In genomic region chr5:56317923-56318561, GRCh38 we compare ENCODE assay signal across 16 cellular contexts.
DNase-seq lines count a peak whose midpoint lies in the region; ATAC-seq and TF ChIP-seq lines count a peak whose summit lies in the region.
"Had no signal": no experiment of that assay in that cellular context is flagged by ENCODE, and none has a peak within 500 bp of the region (broad histone marks: within the 10 kb centered on the region; RNA-seq: fewer than 3 reads in every experiment).

No MANE protein-coding gene starts in this region.

- TF ChIP-seq CTCF in GM13976 (IDR thresholded peaks at IDR 0.05; ENCODE audit: borderline replicate concordance, control extremely low read depth, extremely low read depth, insufficient read depth, missing control alignments): no peak

- H3K9me3 Mint-ChIP-seq in activated T-cell treated with anti-CD3 and anti-CD28 coated beads, Interleukin-2, amount 50 U/mL, for 72 hours: no peaks in the 10 kb centered on the region
- H3K9me3 Mint-ChIP-seq in stimulated activated naive B cell treated with anti-CD40 and anti-IgM and Interleukin-4, amounts not matched to agents 10 μg/mL and 1 μg/mL and 100 μg/mL, for 72 hours: no peaks in the 10 kb centered on the region
- no peaks in the 10 kb centered on the region for H3K9me3 Mint-ChIP-seq in activated CD4-positive, alpha-beta memory T cell treated with anti-CD3 and anti-CD28 coated beads, Interleukin-2, amount 10 ng/mL, durations not matched to agents 7 days and 5 days
- H3K9me3 Mint-ChIP-seq: activated T-cell treated with anti-CD3 and anti-CD28 coated beads, Interleukin-2, amount 50 U/mL, for 4 hours; naive thymus-derived CD8-positive, alpha-beta T cell; WTC11 had no signal

- H3K27me3 Mint-ChIP-seq in activated T-cell treated with anti-CD3 and anti-CD28 coated beads, Interleukin-2, amount 50 U/mL, for 72 hours (ENCODE audit: low read depth): no peaks in the 10 kb centered on the region
- no peaks in the 10 kb centered on the region for H3K27me3 Mint-ChIP-seq in stimulated activated naive B cell treated with anti-CD40 and anti-IgM and Interleukin-4, amounts not matched to agents 10 μg/mL and 1 μg/mL and 100 μg/mL, for 72 hours
- H3K27me3 Mint-ChIP-seq in activated CD4-positive, alpha-beta memory T cell treated with anti-CD3 and anti-CD28 coated beads, Interleukin-2, amount 10 ng/mL, durations not matched to agents 7 days and 5 days: no peaks in the 10 kb centered on the region
- H3K27me3 Mint-ChIP-seq: naive thymus-derived CD8-positive, alpha-beta T cell had no signal

- no peak for DNase-seq in activated T-cell treated with anti-CD3 and anti-CD28 coated beads, Interleukin-2, amount 50 U/mL, for 72 hours
- no peak for DNase-seq in activated T-cell treated with anti-CD3 and anti-CD28 coated beads for 4 hours
- DNase-seq in stimulated activated naive B cell treated with anti-CD40 and anti-IgM and Interleukin-4, amounts not matched to agents 10 μg/mL and 1 μg/mL and 100 μg/mL, for 72 hours: peak; percentile 32
- no peak for DNase-seq in GM13976 (ENCODE audit: low spot score)
- no peak for DNase-seq in activated CD4-positive, alpha-beta memory T cell treated with anti-CD3 and anti-CD28 coated beads, Interleukin-2, amount 10 ng/mL, durations not matched to agents 7 days and 5 days
- DNase-seq in OCI-M2 (lab: John Stamatoyannopoulos, UW; ENCODE audit: unreplicated experiment): no peak
- DNase-seq: activated T-cell treated with anti-CD3 and anti-CD28 coated beads, Interleukin-2, amount 50 U/mL, for 4 hours; glutamatergic neuron; left cardiac atrium; naive thymus-derived CD8-positive, alpha-beta T cell; NCI-H82; right lobe of liver; transverse colon had no signal

- in situ Hi-C loops in GM13976 (cut with MboI; ENCODE audit: low sequenced_read_pairs, unreplicated experiment): no loop called here

- peak; percentile 45 to 46 for ATAC-seq in activated T-cell treated with anti-CD3 and anti-CD28 coated beads, Interleukin-2, amount 50 U/mL, for 72 hours (replicated peaks in 1 of 2)
- ATAC-seq in GM21825 (IDR thresholded peaks at IDR 0.05; ENCODE audit: unreplicated experiment): peak; percentile 63
- peak; percentile 71 for ATAC-seq in HG03457 (IDR thresholded peaks at IDR 0.05; ENCODE audit: unreplicated experiment)
- ATAC-seq in stimulated activated naive B cell treated with anti-CD40 and anti-IgM and Interleukin-4, amounts not matched to agents 10 μg/mL and 1 μg/mL and 100 μg/mL, for 72 hours (replicated peaks): peak; percentile 91 to 92
- ATAC-seq: activated T-cell treated with anti-CD3 and anti-CD28 coated beads, Interleukin-2, amount 50 U/mL, for 4 hours; naive thymus-derived CD8-positive, alpha-beta T cell; right lobe of liver; WTC11 had no signal

- POLR2A ChIA-PET in activated CD4-positive, alpha-beta memory T cell treated with anti-CD3 and anti-CD28 coated beads, Interleukin-2, amount 10 ng/mL, durations not matched to agents 7 days and 5 days (lab: Charles Lee): interaction anchor here (0.8 to 1.2 kb wide), 2 partner anchors 10 to 353 kb away, joined by 3 read pairs; no protein-coding TSS in a partner anchor

- H3K36me3 Mint-ChIP-seq in activated T-cell treated with anti-CD3 and anti-CD28 coated beads, Interleukin-2, amount 50 U/mL, for 72 hours (ENCODE audit: insufficient read depth in 2 of 2): no peaks in the 10 kb centered on the region
- H3K36me3 Mint-ChIP-seq in stimulated activated naive B cell treated with anti-CD40 and anti-IgM and Interleukin-4, amounts not matched to agents 10 μg/mL and 1 μg/mL and 100 μg/mL, for 72 hours: no peaks in the 10 kb centered on the region
- H3K36me3 Mint-ChIP-seq in activated CD4-positive, alpha-beta memory T cell treated with anti-CD3 and anti-CD28 coated beads, Interleukin-2, amount 10 ng/mL, durations not matched to agents 7 days and 5 days (ENCODE audit: low read depth): no peaks in the 10 kb centered on the region
- H3K36me3 Mint-ChIP-seq: naive thymus-derived CD8-positive, alpha-beta T cell; WTC11 had no signal

- H3K4me3 Mint-ChIP-seq in activated T-cell treated with anti-CD3 and anti-CD28 coated beads, Interleukin-2, amount 50 U/mL, for 72 hours: peak overlapping the region; percentile 23 to 31
- peak overlapping the region; percentile 32 to 62 for H3K4me3 Mint-ChIP-seq in stimulated activated naive B cell treated with anti-CD40 and anti-IgM and Interleukin-4, amounts not matched to agents 10 μg/mL and 1 μg/mL and 100 μg/mL, for 72 hours
- no peak overlapping the region for H3K4me3 Mint-ChIP-seq in activated CD4-positive, alpha-beta memory T cell treated with anti-CD3 and anti-CD28 coated beads, Interleukin-2, amount 10 ng/mL, durations not matched to agents 7 days and 5 days
- H3K4me3 Mint-ChIP-seq: activated T-cell treated with anti-CD3 and anti-CD28 coated beads, Interleukin-2, amount 50 U/mL, for 4 hours; naive thymus-derived CD8-positive, alpha-beta T cell; WTC11 had no signal

- CTCF ChIA-PET in activated CD4-positive, alpha-beta memory T cell treated with anti-CD3 and anti-CD28 coated beads, Interleukin-2, amount 10 ng/mL, durations not matched to agents 7 days and 5 days (lab: Charles Lee): interaction anchor here (0.7 kb wide), 2 partner anchors 12 to 341 kb away, joined by 3 to 5 read pairs; no protein-coding TSS in a partner anchor

- H3K4me1 Mint-ChIP-seq in activated T-cell treated with anti-CD3 and anti-CD28 coated beads, Interleukin-2, amount 50 U/mL, for 72 hours (ENCODE audit: low read depth): peaks cover 89% of the 10 kb centered on the region
- H3K4me1 Mint-ChIP-seq in stimulated activated naive B cell treated with anti-CD40 and anti-IgM and Interleukin-4, amounts not matched to agents 10 μg/mL and 1 μg/mL and 100 μg/mL, for 72 hours: peaks cover 45 to 59% of the 10 kb centered on the region in 2 donors
- peaks cover 30% of the 10 kb centered on the region for H3K4me1 Mint-ChIP-seq in activated CD4-positive, alpha-beta memory T cell treated with anti-CD3 and anti-CD28 coated beads, Interleukin-2, amount 10 ng/mL, durations not matched to agents 7 days and 5 days

- H3K27ac Mint-ChIP-seq in activated T-cell treated with anti-CD3 and anti-CD28 coated beads, Interleukin-2, amount 50 U/mL, for 72 hours: no peak overlapping the region
- H3K27ac Mint-ChIP-seq in stimulated activated naive B cell treated with anti-CD40 and anti-IgM and Interleukin-4, amounts not matched to agents 10 μg/mL and 1 μg/mL and 100 μg/mL, for 72 hours: peak overlapping the region; percentile 93
- no peak overlapping the region for H3K27ac Mint-ChIP-seq in activated CD4-positive, alpha-beta memory T cell treated with anti-CD3 and anti-CD28 coated beads, Interleukin-2, amount 10 ng/mL, durations not matched to agents 7 days and 5 days
- H3K27ac Mint-ChIP-seq: WTC11 had no signal
